In the genomic region with DNA sequence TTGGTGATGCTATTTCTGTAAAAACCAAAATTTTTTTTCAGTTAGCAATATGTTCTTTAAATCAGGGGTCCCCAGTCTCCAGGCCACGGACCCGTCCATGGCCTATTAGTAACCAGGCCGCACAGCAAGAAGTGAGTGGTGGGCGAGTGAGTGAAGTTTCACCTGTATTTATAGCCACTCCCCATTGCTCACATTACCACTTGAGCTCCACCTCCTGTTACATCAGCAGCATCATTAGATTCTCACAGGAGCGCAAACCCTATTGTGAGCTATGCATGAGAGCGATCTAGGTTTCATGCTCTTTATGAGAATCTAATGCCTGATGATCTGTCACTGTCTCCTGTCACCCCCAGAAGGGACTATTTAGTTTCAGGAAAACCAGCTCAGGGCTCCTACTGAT, we compare ENCODE assay signal across 23 cellular contexts.
"Had no signal": no experiment of that assay in that cellular context is flagged by ENCODE, and none has a peak within 500 bp of the region (broad histone marks: within the 10 kb centered on the region; RNA-seq: fewer than 3 reads in every experiment).

No MANE protein-coding gene starts in this region.

- H3K9me3 Mint-ChIP-seq: nephron progenitor cell had no signal

- H3K4me3 ChIP-seq: coronary artery, gastrocnemius medialis, lower lobe of right lung, ovary, psoas muscle, sigmoid colon, thoracic aorta, tibial nerve, upper lobe of left lung had no signal

- H3K4me1 Mint-ChIP-seq: nephron progenitor cell; stimulated activated memory B cell treated with anti-CD40 and anti-IgM and Interleukin-4, amounts not matched to agents 10 μg/mL and 1 μg/mL and 100 μg/mL, for 72 hours had no signal

- H3K27ac Mint-ChIP-seq: nephron progenitor cell; stimulated activated memory B cell treated with anti-CD40 and anti-IgM and Interleukin-4, amounts not matched to agents 10 μg/mL and 1 μg/mL and 100 μg/mL, for 72 hours had no signal

- DNase-seq: dermis blood vessel endothelial cell; effector memory CD4-positive, alpha-beta T cell; erythroblast; gastrocnemius medialis; head of caudate nucleus; left ventricle myocardium superior; lower lobe of right lung; naive thymus-derived CD8-positive, alpha-beta T cell; nephron progenitor cell; nucleus accumbens; ovary; posterior cingulate gyrus; psoas muscle; right cardiac atrium; sigmoid colon; stimulated activated CD4-positive, alpha-beta T cell treated with anti-CD3 and anti-CD28 coated beads, Interleukin-2, amount 100 ng/mL, for 24 hours; stimulated activated CD4-positive, alpha-beta T cell treated with anti-CD3 and anti-CD28 coated beads, Interleukin-4, amount 100 ng/mL, for 4 hours; stimulated activated naive CD8-positive, alpha-beta T cell treated with anti-CD3 and anti-CD28 coated beads, Interleukin-15, Interleukin-2, amounts not matched to agents 100 U/mL and 50 U/mL, for 24 hours; upper lobe of left lung had no signal

- H3K9me3 ChIP-seq: gastrocnemius medialis, lower lobe of right lung, ovary, psoas muscle, sigmoid colon, thoracic aorta, upper lobe of left lung had no signal

- ATAC-seq: gastrocnemius medialis; left ventricle myocardium superior; lower lobe of right lung; naive thymus-derived CD8-positive, alpha-beta T cell; psoas muscle; right cardiac atrium; stimulated activated memory B cell treated with anti-CD40 and anti-IgM and Interleukin-4, amounts not matched to agents 10 μg/mL and 1 μg/mL and 100 μg/mL, for 72 hours; stimulated activated naive CD8-positive, alpha-beta T cell treated with anti-CD3 and anti-CD28 coated beads, Interleukin-15, Interleukin-2, amounts not matched to agents 100 U/mL and 50 U/mL, for 24 hours had no signal

- H3K4me1 ChIP-seq: gastrocnemius medialis, lower lobe of right lung, psoas muscle, sigmoid colon, tibial nerve, upper lobe of left lung had no signal

- H3K36me3 ChIP-seq: gastrocnemius medialis, lower lobe of right lung, ovary, sigmoid colon, thoracic aorta, tibial nerve, upper lobe of left lung had no signal

- H3K4me3 Mint-ChIP-seq: naive thymus-derived CD8-positive, alpha-beta T cell; nephron progenitor cell; stimulated activated memory B cell treated with anti-CD40 and anti-IgM and Interleukin-4, amounts not matched to agents 10 μg/mL and 1 μg/mL and 100 μg/mL, for 72 hours had no signal

- H3K27ac ChIP-seq: coronary artery, gastrocnemius medialis, lower lobe of right lung, ovary, psoas muscle, sigmoid colon, thoracic aorta, tibial nerve, upper lobe of left lung had no signal

- H3K27me3 ChIP-seq: gastrocnemius medialis, ovary, sigmoid colon, tibial nerve, upper lobe of left lung had no signal
